In the genomic region with DNA sequence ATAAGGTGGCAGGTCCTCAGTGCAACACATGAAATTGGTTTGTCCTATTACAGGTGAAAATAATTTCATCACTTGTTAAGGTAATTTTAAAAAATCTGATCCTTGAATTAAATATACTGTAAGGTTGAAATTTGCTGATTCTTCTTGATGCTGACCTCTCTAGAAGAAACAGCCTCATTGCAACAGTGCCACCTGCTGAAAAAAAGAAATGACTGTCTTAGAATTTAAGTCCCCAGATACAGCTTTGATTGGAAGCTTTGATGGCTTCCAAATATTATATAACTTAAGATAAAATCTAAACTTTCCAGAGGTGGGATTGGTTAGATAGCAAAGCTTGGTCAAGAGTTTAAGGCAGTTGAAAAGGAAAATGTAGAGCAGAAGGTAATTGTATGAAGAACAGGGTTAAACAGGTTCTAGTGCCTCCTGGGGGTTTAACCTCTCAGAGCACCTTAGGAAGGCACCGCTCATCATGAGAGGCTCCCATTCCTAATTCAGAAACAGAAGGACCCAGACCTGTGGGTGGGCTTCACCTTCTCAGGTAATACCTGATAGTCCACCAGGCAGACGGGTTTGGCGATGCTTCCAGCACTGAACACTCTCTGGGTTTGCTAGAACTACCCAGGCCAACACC, we compare ENCODE assay signal across 10 cellular contexts.
DNase-seq lines count a peak whose midpoint lies in the region; ATAC-seq and TF ChIP-seq lines count a peak whose summit lies in the region.
"Had no signal": no experiment of that assay in that cellular context is flagged by ENCODE, and none has a peak within 500 bp of the region (broad histone marks: within the 10 kb centered on the region; RNA-seq: fewer than 3 reads in every experiment).

No MANE protein-coding gene starts in this region.

- H3K4me2 ChIP-seq in PC-3 (ENCODE audit: low read length): no peak overlapping the region

- no peaks in the 10 kb centered on the region for H3K79me2 ChIP-seq in PC-3 (ENCODE audit: low read length)

- DNase-seq in activated CD8-positive, alpha-beta T cell treated with anti-CD3 and anti-CD28 coated beads for 36 hours: no peak
- no peak for DNase-seq in activated CD8-positive, alpha-beta T cell treated with anti-CD3 and anti-CD28 coated beads, Interleukin-2, amount 10 ng/mL, durations not matched to agents 7 days and 5 days
- DNase-seq in PC-3 (peak; percentile 61), foreskin keratinocyte (no peak), upper lobe of right lung (no peak), NCI-H128 (lab: John Stamatoyannopoulos, UW; ENCODE audit: unreplicated experiment) (no peak), T-cell (no peak)
- no peak for DNase-seq in stimulated activated CD4-positive, alpha-beta T cell treated with anti-CD3 and anti-CD28 coated beads, Interleukin-4, amount 100 ng/mL, for 1 hour
- DNase-seq: T-helper 1 cell had no signal

- CTCF ChIA-PET in activated CD8-positive, alpha-beta T cell treated with anti-CD3 and anti-CD28 coated beads for 36 hours (lab: Charles Lee): no interaction called here
- CTCF ChIA-PET in activated CD8-positive, alpha-beta T cell treated with anti-CD3 and anti-CD28 coated beads, Interleukin-2, amount 10 ng/mL, durations not matched to agents 7 days and 5 days (lab: Charles Lee): no interaction called here
- CTCF ChIA-PET in PC-3 (lab: Charles Lee): interaction anchor here (0.5 kb wide), 1 partner anchor 19 kb away, joined by 4 read pairs; no protein-coding TSS in a partner anchor
- CTCF ChIA-PET in T-cell (lab: Charles Lee): no interaction called here

- H3K4me1 Mint-ChIP-seq in activated CD8-positive, alpha-beta T cell treated with anti-CD3 and anti-CD28 coated beads for 36 hours (ENCODE audit: low read depth): no peaks in the 10 kb centered on the region
- no peaks in the 10 kb centered on the region for H3K4me1 Mint-ChIP-seq in activated CD8-positive, alpha-beta T cell treated with anti-CD3 and anti-CD28 coated beads, Interleukin-2, amount 10 ng/mL, durations not matched to agents 7 days and 5 days (ENCODE audit: low read depth)
- H3K4me1 Mint-ChIP-seq in T-cell: no peaks in the 10 kb centered on the region

- H3K27me3 ChIP-seq in PC-3 (ENCODE audit: low read length): peaks cover 19% of the 10 kb centered on the region; the same call in 1 of the 2 replicates
- H3K27me3 ChIP-seq in foreskin keratinocyte: no peaks in the 10 kb centered on the region
- no peaks in the 10 kb centered on the region for H3K27me3 ChIP-seq in upper lobe of right lung
- H3K27me3 ChIP-seq: neutrophil had no signal

- H3K27ac ChIP-seq in PC-3 (ENCODE audit: low read length) (no peak overlapping the region), foreskin keratinocyte (no peak overlapping the region), upper lobe of right lung (no peak overlapping the region)
- H3K27ac ChIP-seq: neutrophil had no signal

- no peak overlapping the region for H3K9ac ChIP-seq in PC-3 (ENCODE audit: low read length)

- intact Hi-C loops in activated CD8-positive, alpha-beta T cell treated with anti-CD3 and anti-CD28 coated beads for 36 hours (cut with micrococcal nuclease): no loop called here
- intact Hi-C loops in PC-3 (cut with micrococcal nuclease): no loop called here
- intact Hi-C loops in upper lobe of right lung (cut with DNase I): no loop called here

- H3K9me2 ChIP-seq in PC-3 (replicated peaks; ENCODE audit: low read length): no peaks in the 10 kb centered on the region

- no peak for ATAC-seq in activated CD8-positive, alpha-beta T cell treated with anti-CD3 and anti-CD28 coated beads for 36 hours
- no peak for ATAC-seq in activated CD8-positive, alpha-beta T cell treated with anti-CD3 and anti-CD28 coated beads, Interleukin-2, amount 10 ng/mL, durations not matched to agents 7 days and 5 days
- ATAC-seq in PC-3: peak; percentile 27; the same call in 1 of the 2 replicates
- no peak for ATAC-seq in foreskin keratinocyte
- no peak for ATAC-seq in upper lobe of right lung
- no peak for ATAC-seq in T-cell (replicated peaks in 1 of 4)

- H3K36me3 ChIP-seq in PC-3 (ENCODE audit: low read depth, low read length) (no peaks in the 10 kb centered on the region), upper lobe of right lung (no peaks in the 10 kb centered on the region)
- H3K36me3 ChIP-seq: neutrophil had no signal

- no peaks in the 10 kb centered on the region for H3K4me1 ChIP-seq in PC-3 (ENCODE audit: insufficient read depth, low read length)
- H3K4me1 ChIP-seq in foreskin keratinocyte: no peaks in the 10 kb centered on the region
- H3K4me1 ChIP-seq in upper lobe of right lung: no peaks in the 10 kb centered on the region

- POLR2A ChIA-PET in activated CD8-positive, alpha-beta T cell treated with anti-CD3 and anti-CD28 coated beads for 36 hours (lab: Charles Lee): no interaction called here
- POLR2A ChIA-PET in activated CD8-positive, alpha-beta T cell treated with anti-CD3 and anti-CD28 coated beads, Interleukin-2, amount 10 ng/mL, durations not matched to agents 7 days and 5 days (lab: Charles Lee): no interaction called here
- POLR2A ChIA-PET in PC-3 (lab: Charles Lee; ENCODE audit: unreplicated experiment) (no interaction called here), T-cell (lab: Charles Lee) (no interaction called here)

- no peaks in the 10 kb centered on the region for H3K27me3 Mint-ChIP-seq in activated CD8-positive, alpha-beta T cell treated with anti-CD3 and anti-CD28 coated beads for 36 hours
- H3K27me3 Mint-ChIP-seq in activated CD8-positive, alpha-beta T cell treated with anti-CD3 and anti-CD28 coated beads, Interleukin-2, amount 10 ng/mL, durations not matched to agents 7 days and 5 days (ENCODE audit: low read depth): no peaks in the 10 kb centered on the region
- H3K27me3 Mint-ChIP-seq in T-cell: no peaks in the 10 kb centered on the region

- H3K36me3 Mint-ChIP-seq in activated CD8-positive, alpha-beta T cell treated with anti-CD3 and anti-CD28 coated beads for 36 hours (ENCODE audit: low read depth): no peaks in the 10 kb centered on the region
- no peaks in the 10 kb centered on the region for H3K36me3 Mint-ChIP-seq in activated CD8-positive, alpha-beta T cell treated with anti-CD3 and anti-CD28 coated beads, Interleukin-2, amount 10 ng/mL, durations not matched to agents 7 days and 5 days (ENCODE audit: low read depth)
- H3K36me3 Mint-ChIP-seq in T-cell: no peaks in the 10 kb centered on the region

- H3K9me3 Mint-ChIP-seq in activated CD8-positive, alpha-beta T cell treated with anti-CD3 and anti-CD28 coated beads for 36 hours: peaks cover 13% of the 10 kb centered on the region
- peaks cover 23% of the 10 kb centered on the region for H3K9me3 Mint-ChIP-seq in activated CD8-positive, alpha-beta T cell treated with anti-CD3 and anti-CD28 coated beads, Interleukin-2, amount 10 ng/mL, durations not matched to agents 7 days and 5 days (ENCODE audit: insufficient read depth)
- H3K9me3 Mint-ChIP-seq in T-cell: peaks cover 16 to 33% (median 23%) of the 10 kb centered on the region in 3 donors

- no peaks in the 10 kb centered on the region for H4K20me1 ChIP-seq in PC-3 (ENCODE audit: low read length)

- H3K9me3 ChIP-seq in PC-3 (ENCODE audit: low read length): no peaks in the 10 kb centered on the region
- H3K9me3 ChIP-seq in upper lobe of right lung: no peaks in the 10 kb centered on the region
- H3K9me3 ChIP-seq: neutrophil had no signal

- TF ChIP-seq CTCF in activated CD8-positive, alpha-beta T cell treated with anti-CD3 and anti-CD28 coated beads for 36 hours (IDR thresholded peaks at IDR 0.05): peak; percentile 22
- peak; percentile 76 for TF ChIP-seq CTCF in PC-3 (conservative IDR thresholded peaks at IDR 0.05; ENCODE audit: low read depth, low read length)
- TF ChIP-seq CTCF in foreskin keratinocyte (conservative IDR thresholded peaks at IDR 0.05): peak; percentile 44
- peak; percentile 29 for TF ChIP-seq CTCF in upper lobe of right lung (IDR thresholded peaks at IDR 0.05)

- H3K4me3 Mint-ChIP-seq in activated CD8-positive, alpha-beta T cell treated with anti-CD3 and anti-CD28 coated beads for 36 hours: no peak overlapping the region
- H3K4me3 Mint-ChIP-seq in activated CD8-positive, alpha-beta T cell treated with anti-CD3 and anti-CD28 coated beads, Interleukin-2, amount 10 ng/mL, durations not matched to agents 7 days and 5 days: no peak overlapping the region
- no peak overlapping the region for H3K4me3 Mint-ChIP-seq in T-cell

- BruUV-seq in PC-3 (replicated peaks; lab: Mats Ljungman, UMichigan): no TSS peak

- H3F3A ChIP-seq in PC-3 (ENCODE audit: low read length, unreplicated experiment): no peaks in the 10 kb centered on the region

- H2AFZ ChIP-seq in PC-3 (ENCODE audit: low read length): no peak overlapping the region

- H3K4me3 ChIP-seq in PC-3 (ENCODE audit: low read length): no peak overlapping the region
- no peak overlapping the region for H3K4me3 ChIP-seq in upper lobe of right lung

- H3K27ac Mint-ChIP-seq in activated CD8-positive, alpha-beta T cell treated with anti-CD3 and anti-CD28 coated beads for 36 hours: no peak overlapping the region
- no peak overlapping the region for H3K27ac Mint-ChIP-seq in activated CD8-positive, alpha-beta T cell treated with anti-CD3 and anti-CD28 coated beads, Interleukin-2, amount 10 ng/mL, durations not matched to agents 7 days and 5 days
- H3K27ac Mint-ChIP-seq in T-cell: no peak overlapping the region

Comparison
In these comparisons a context has a peak if more than half of its experiments do, and no peak if none do; other contexts are left out.
1. CTCF ChIP-seq: peak in every context shown above with its lines; median percentile 76 in PC-3; 44 in foreskin keratinocyte; 29 in upper lobe of right lung; 22 in activated CD8-positive, alpha-beta T cell treated with anti-CD3 and anti-CD28 coated beads for 36 hours.